In the genomic region with DNA sequence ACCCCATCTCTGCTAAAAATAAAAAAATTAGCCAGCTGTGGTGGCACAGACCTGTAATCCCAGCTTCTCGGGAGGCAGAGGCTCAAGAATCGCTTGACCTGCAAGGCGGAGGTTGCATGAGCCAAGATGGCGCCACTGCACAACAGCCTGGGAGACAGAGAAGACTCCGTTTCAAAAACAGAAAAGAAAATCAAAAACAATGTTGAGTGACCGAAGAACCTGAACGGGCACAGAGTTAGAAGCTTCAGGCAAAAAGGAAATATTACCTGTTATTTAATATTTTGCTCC, we compare ENCODE assay signal across 17 cellular contexts. TPM values are rescaled to one million over a fixed set of nuclear protein-coding genes. Genes with fewer than 3 reads are reported as not detected.
"Had no signal": no experiment of that assay in that cellular context is flagged by ENCODE, and none has a peak within 500 bp of the region (broad histone marks: within the 10 kb centered on the region; RNA-seq: fewer than 3 reads in every experiment).

No MANE protein-coding gene starts in this region.

- H3K27ac ChIP-seq: colonic mucosa, hepatocyte, psoas muscle, right lobe of liver had no signal

- H3K79me2 ChIP-seq: hepatocyte had no signal

- H3K4me2 ChIP-seq: hepatocyte had no signal

- H3K36me3 ChIP-seq: colonic mucosa, right lobe of liver had no signal

- H3K4me3 ChIP-seq: colonic mucosa, hepatocyte, psoas muscle, right lobe of liver had no signal

- H3K27ac Mint-ChIP-seq: natural killer cell treated with Interleukin-12 subunit alpha and Interleukin-12 subunit beta and Interleukin-15 and Interleukin-18, amount 100 ng/mL, for 72 hours; stimulated activated naive CD8-positive, alpha-beta T cell treated with anti-CD3 and anti-CD28 coated beads, Interleukin-15, amount 100 ng/mL, for 72 hours had no signal

- H3K4me1 ChIP-seq: colonic mucosa, psoas muscle had no signal

- H3K27me3 ChIP-seq: right lobe of liver had no signal

- H3K9me3 ChIP-seq: colonic mucosa, psoas muscle, right lobe of liver had no signal

- H3K4me1 Mint-ChIP-seq: stimulated activated naive CD8-positive, alpha-beta T cell treated with anti-CD3 and anti-CD28 coated beads, Interleukin-15, amount 100 ng/mL, for 72 hours had no signal

- DNase-seq: colonic mucosa; effector CD4-positive, alpha-beta T cell; foreskin melanocyte; left colon; left ventricle myocardium superior; midbrain; psoas muscle; retina; right lobe of liver; stimulated activated CD4-positive, alpha-beta T cell treated with anti-CD3 and anti-CD28 coated beads, Interleukin-2, amount 100 ng/mL, for 24 hours; stimulated activated CD4-positive, alpha-beta T cell treated with anti-CD3 and anti-CD28 coated beads, Interleukin-4, amount 100 ng/mL, for 4 hours; stimulated activated naive B cell treated with anti-CD40 and anti-IgM and Interleukin-4, amounts not matched to agents 10 μg/mL and 1 μg/mL and 100 μg/mL, for 72 hours; stimulated activated naive CD8-positive, alpha-beta T cell treated with anti-CD3 and anti-CD28 coated beads, Interleukin-15, amount 100 ng/mL, for 72 hours; trophoblast cell had no signal

- H3K4me3 Mint-ChIP-seq: natural killer cell treated with Interleukin-12 subunit alpha and Interleukin-12 subunit beta and Interleukin-15 and Interleukin-18, amount 100 ng/mL, for 72 hours; stimulated activated naive CD8-positive, alpha-beta T cell treated with anti-CD3 and anti-CD28 coated beads, Interleukin-15, amount 100 ng/mL, for 72 hours had no signal

- H3K36me3 Mint-ChIP-seq: natural killer cell treated with Interleukin-12 subunit alpha and Interleukin-12 subunit beta and Interleukin-15 and Interleukin-18, amount 100 ng/mL, for 72 hours had no signal

- H3K9me3 Mint-ChIP-seq: natural killer cell treated with Interleukin-12 subunit alpha and Interleukin-12 subunit beta and Interleukin-15 and Interleukin-18, amount 100 ng/mL, for 72 hours; stimulated activated naive CD8-positive, alpha-beta T cell treated with anti-CD3 and anti-CD28 coated beads, Interleukin-15, amount 100 ng/mL, for 72 hours had no signal

- ATAC-seq: left colon; natural killer cell treated with Interleukin-12 subunit alpha and Interleukin-12 subunit beta and Interleukin-15 and Interleukin-18, amount 100 ng/mL, for 72 hours; psoas muscle; right lobe of liver; stimulated activated naive CD8-positive, alpha-beta T cell treated with anti-CD3 and anti-CD28 coated beads, Interleukin-15, amount 100 ng/mL, for 72 hours had no signal

RNA-seq across cellular contexts. Expression of a gene that starts 3.5 kb away (rescaled TPM):
- total RNA-seq: dermis microvascular lymphatic vessel endothelial cell, left colon had no signal
